Comparison of ENCODE assay signal across 11 cellular contexts in genomic region chr22:39298194-39298987, GRCh38. TPM values are rescaled to one million over a fixed set of nuclear protein-coding genes. Genes with fewer than 3 reads are reported as not detected.
DNase-seq lines count a peak whose midpoint lies in the region; ATAC-seq and TF ChIP-seq lines count a peak whose summit lies in the region.
"Had no signal": no experiment of that assay in that cellular context is flagged by ENCODE, and none has a peak within 500 bp of the region (broad histone marks: within the 10 kb centered on the region; RNA-seq: fewer than 3 reads in every experiment).

No MANE protein-coding gene starts in this region.

- H3K4me3 ChIP-seq in mammary epithelial cell (replicated peaks in 1 of 3; ENCODE audit: insufficient read depth in 1 of 3, low read depth in 2 of 3, low read length in 3 of 3) (no peak overlapping the region), transverse colon (no peak overlapping the region)

- H3K36me3 ChIP-seq in mammary epithelial cell (ENCODE audit: insufficient read depth, low read length): no peaks in the 10 kb centered on the region
- H3K36me3 ChIP-seq in transverse colon: no peaks in the 10 kb centered on the region

- 33% methylated on average over 11 of the region's 19 CpGs for WGBS in mammary epithelial cell (ENCODE audit: low coverage, missing lambda C conversion rate)
- 71% methylated on average over 19 of the region's 19 CpGs; no CpG with 5 or more reads in 1 of the 2 donors for WGBS in transverse colon (ENCODE audit: low coverage in 1 of 2), 2 donors

- H3K9me3 ChIP-seq in mammary epithelial cell (replicated peaks; ENCODE audit: insufficient read depth, low read length) (no peaks in the 10 kb centered on the region), transverse colon (no peaks in the 10 kb centered on the region)

- no peaks in the 10 kb centered on the region for H3K79me2 ChIP-seq in mammary epithelial cell (ENCODE audit: insufficient read depth, low read length)

- no TSS peak for BruUV-seq in mammary epithelial cell (replicated peaks; lab: Mats Ljungman, UMichigan)

- TF ChIP-seq POLR2A in transverse colon (IDR thresholded peaks at IDR 0.05): no peak

- peaks cover 20% of the 10 kb centered on the region for H3K4me1 Mint-ChIP-seq in memory B cell

- peak overlapping the region; percentile 55 for H3K27ac ChIP-seq in mammary epithelial cell (ENCODE audit: insufficient read depth, low read depth, low read length)
- H3K27ac ChIP-seq in transverse colon: peak overlapping the region; percentile 30 to 60 (median 46)

- ATAC-seq in memory B cell (ENCODE audit: low read depth): no peak
- no peak for ATAC-seq in GM18868 (IDR thresholded peaks at IDR 0.05; ENCODE audit: unreplicated experiment)

- H3K27me3 ChIP-seq in mammary epithelial cell (ENCODE audit: insufficient read depth, low read length): no peaks in the 10 kb centered on the region
- peaks cover 5% of the 10 kb centered on the region for H3K27me3 ChIP-seq in transverse colon

- H3K27me3 Mint-ChIP-seq in memory B cell: peaks cover 3% of the 10 kb centered on the region

- in situ Hi-C loops in mammary epithelial cell (cut with MboI; ENCODE audit: low sequenced_read_pairs in 2 of 2): no loop called here
- in situ Hi-C loops in transverse colon (cut with MboI; ENCODE audit: low pct_ligation_motif_present in 1 of 4, low pct_unique_long_range_greater_than_20kb in 1 of 4, low sequenced_read_pairs in 3 of 4): no loop called here

- no peak for TF ChIP-seq EP300 in transverse colon (IDR thresholded peaks at IDR 0.05; ENCODE audit: low read depth)

- DNase-seq in DMS 273 (lab: John Stamatoyannopoulos, UW; ENCODE audit: unreplicated experiment): peak; percentile 35
- no peak for DNase-seq in DMS 273 treated with DMSO at 0.1 percent for 48 hours (lab: John Stamatoyannopoulos, UW)
- DNase-seq in mammary epithelial cell: no peak
- no peak for DNase-seq in memory B cell (ENCODE audit: low spot score in 2 of 2)
- DNase-seq in transverse colon: no peak
- DNase-seq in A172 (ENCODE audit: low spot score): no peak
- no peak for DNase-seq in cerebellum (ENCODE audit: low spot score)
- DNase-seq: activated CD8-positive, alpha-beta memory T cell treated with anti-CD3 and anti-CD28 coated beads, Interleukin-2, amount 50 U/mL, for 48 hours; anterior cingulate cortex; occipital lobe had no signal

- no peaks in the 10 kb centered on the region for H3K36me3 Mint-ChIP-seq in memory B cell

- CTCF ChIA-PET in mammary epithelial cell (lab: Charles Lee; ENCODE audit: low non-redundant PET): no interaction called here

- peak overlapping the region; percentile 43 for H3K9ac ChIP-seq in mammary epithelial cell (ENCODE audit: insufficient read depth, low read length)

- peak overlapping the region; percentile 64 for H3K4me2 ChIP-seq in mammary epithelial cell (ENCODE audit: insufficient read depth, low read depth, low read length)

- H3K27ac Mint-ChIP-seq in memory B cell: no peak overlapping the region

- H2AFZ ChIP-seq in mammary epithelial cell (ENCODE audit: low read depth, low read length): peak overlapping the region; percentile 85

- no peaks in the 10 kb centered on the region for H4K20me1 ChIP-seq in mammary epithelial cell (ENCODE audit: insufficient read depth, low read length)

- peak overlapping the region; percentile 14 for H3K4me3 Mint-ChIP-seq in memory B cell

- peaks cover 39% of the 10 kb centered on the region for H3K4me1 ChIP-seq in mammary epithelial cell (ENCODE audit: insufficient read depth, low read length)
- H3K4me1 ChIP-seq in transverse colon: peaks cover 6 to 27% (median 22%) of the 10 kb centered on the region in 4 donors

- dilution Hi-C loops in mammary epithelial cell (cut with HindIII; ENCODE audit: low sequenced_read_pairs): no loop called here

- intact Hi-C loops in mammary epithelial cell (cut with micrococcal nuclease) (no loop called here), transverse colon (cut with DNase I; ENCODE audit: low total_unique reads) (no loop called here)

- H3K9me3 Mint-ChIP-seq in memory B cell: no peaks in the 10 kb centered on the region

- no peak for TF ChIP-seq CTCF in mammary epithelial cell (conservative IDR thresholded peaks at IDR 0.05 in 1 of 2, IDR thresholded peaks at IDR 0.05 in 1 of 2; ENCODE audit: extremely low read depth in 1 of 2, insufficient read depth in 1 of 2, low read depth in 1 of 2, low read length in 2 of 2)
- no peak for TF ChIP-seq CTCF in transverse colon (IDR thresholded peaks at IDR 0.05)

RNA-seq across cellular contexts. Expression of gene RPL3, which starts 21.0 kb away (rescaled TPM):
- total RNA-seq in mammary epithelial cell: 1,000 to 10,000 TPM; 1,970 to 2,165 TPM
- 3,548 TPM for polyA plus RNA-seq in mammary epithelial cell
- polyA minus RNA-seq in mammary epithelial cell: 1,634 TPM
- total RNA-seq in transverse colon: 1,000 to 10,000 TPM in 3 of 4 donors, 100 to 1,000 TPM in 1; 909 to 2,069 (median 1,420) TPM
- total RNA-seq in A172 (2014; rRNA removed; shearing (Covaris generic)): 867 and 969 TPM in 2 replicates
- total RNA-seq in cerebellum: 983 TPM

RNA-seq across cellular contexts. Expression of gene SYNGR1, which starts 51.4 kb away (rescaled TPM):
- total RNA-seq in mammary epithelial cell (1 to 10 TPM in 1 of 2 donors, under 1 TPM in 1; 0.89 to 1.5 TPM), transverse colon (10 to 100 TPM in 1 of 4 donors, 1 to 10 TPM in 3; 6.7 to 10.5 (median 8.0) TPM), cerebellum (56.1 TPM)
- 0.23 TPM for polyA plus RNA-seq in mammary epithelial cell
- not detected for polyA minus RNA-seq in mammary epithelial cell
- 2.4 and 2.9 TPM in 2 replicates for total RNA-seq in A172 (2014; rRNA removed; shearing (Covaris generic))

RNA-seq across cellular contexts. Expression of gene PDGFB, which starts 53.6 kb away (rescaled TPM):
- total RNA-seq in mammary epithelial cell (10 to 100 TPM; 11.2 to 29.2 TPM), transverse colon (1 to 10 TPM; 2.7 to 7.5 (median 4.0) TPM), cerebellum (6.9 TPM)
- 9.1 TPM for polyA plus RNA-seq in mammary epithelial cell
- polyA minus RNA-seq in mammary epithelial cell: 32.0 TPM
- 9.8 and 13.4 TPM in 2 replicates for total RNA-seq in A172 (2014; rRNA removed; shearing (Covaris generic))
